In the genomic region with DNA sequence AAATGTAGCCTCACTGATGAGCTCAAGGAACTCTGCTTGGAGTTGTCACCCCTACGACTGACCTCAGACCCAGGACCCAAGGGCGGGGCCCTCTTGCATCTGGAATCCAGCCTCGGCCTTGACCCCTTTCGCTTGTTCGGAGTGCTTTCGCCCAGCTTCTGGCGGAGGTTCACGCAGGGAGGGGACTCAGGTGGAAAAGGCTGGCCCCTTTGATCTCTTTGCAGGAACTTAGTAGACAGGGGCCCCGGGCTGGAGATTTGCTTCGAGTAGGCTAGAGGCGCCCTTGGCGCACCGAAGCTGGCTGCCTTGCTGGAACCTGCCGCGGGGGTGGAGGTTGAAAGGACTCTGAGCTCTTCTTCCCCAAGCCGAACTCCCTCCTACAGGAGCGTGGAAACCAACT, we compare ENCODE assay signal across 12 cellular contexts.
DNase-seq lines count a peak whose midpoint lies in the region; ATAC-seq and TF ChIP-seq lines count a peak whose summit lies in the region.
"Had no signal": no experiment of that assay in that cellular context is flagged by ENCODE, and none has a peak within 500 bp of the region (broad histone marks: within the 10 kb centered on the region; RNA-seq: fewer than 3 reads in every experiment).

No MANE protein-coding gene starts in this region.

- H3K4me2 ChIP-seq in SK-N-SH, result no peak overlapping the region

- ATAC-seq in SK-N-SH treated with all-trans-retinoic acid at 6 μM for 48 hours (no peak), WTC11 (peak; percentile 34), psoas muscle (no peak)

- peak overlapping the region; percentile 77 for H3K4me3 Mint-ChIP-seq in WTC11

- H3K36me3 Mint-ChIP-seq in WTC11, result no peaks in the 10 kb centered on the region

- no peak overlapping the region for H2AFZ ChIP-seq in SK-N-SH (ENCODE audit: low read depth)

- H3F3A ChIP-seq in SK-N-SH (replicated peaks; ENCODE audit: insufficient read depth), result no peaks in the 10 kb centered on the region

- H3K4me3 ChIP-seq in SK-N-SH (ENCODE audit: low read depth in 2 of 2, low read length in 1 of 2) (no peak overlapping the region), iPS-15b (ENCODE audit: low read depth, low read length) (peak overlapping the region; percentile 64), psoas muscle (peak overlapping the region; percentile 59)
- H3K4me3 ChIP-seq: mucosa of descending colon had no signal

- no peak overlapping the region for H3K27ac Mint-ChIP-seq in WTC11

- TF ChIP-seq EP300 in SK-N-SH (IDR thresholded peaks at IDR 0.05; ENCODE audit: borderline replicate concordance in 1 of 2, low read depth in 1 of 2, low read length in 1 of 2), result no peak

- H3K27me3 ChIP-seq in SK-N-SH (ENCODE audit: insufficient read depth) (peaks cover 34% of the 10 kb centered on the region), iPS-15b (ENCODE audit: control insufficient read depth, insufficient read depth, low read length) (peaks cover 97% of the 10 kb centered on the region), psoas muscle (ENCODE audit: insufficient read depth in 3 of 3, low read length in 2 of 3) (peaks cover 3 to 38% (median 14%) of the 10 kb centered on the region in 3 donors)

- H4K20me1 ChIP-seq in SK-N-SH (ENCODE audit: insufficient read depth), result no peaks in the 10 kb centered on the region

- no peaks in the 10 kb centered on the region for H3K9me2 ChIP-seq in SK-N-SH

- H3K9me3 Mint-ChIP-seq in WTC11, result no peaks in the 10 kb centered on the region

- H3K27me3 Mint-ChIP-seq in WTC11 (ENCODE audit: low read depth), result peaks cover 93% of the 10 kb centered on the region

- TF ChIP-seq CTCF in SK-N-SH (IDR thresholded peaks at IDR 0.05) (no peak), WTC11 (IDR thresholded peaks at IDR 0.05) (no peak), psoas muscle (IDR thresholded peaks at IDR 0.05) (no peak)

- peaks cover 19% of the 10 kb centered on the region for H3K4me1 Mint-ChIP-seq in WTC11

- intact Hi-C loops in psoas muscle (cut with DNase I), result no loop called here

- CTCF ChIA-PET in SK-N-SH (lab: Yijun Ruan, JAX) (interaction anchor here (0.8 to 2.3 kb wide), 2 partner anchors 379 to 536 kb away, joined by 5 to 6 read pairs; no protein-coding TSS in a partner anchor), WTC11 (lab: Charles Lee) (interaction anchor here (0.6 to 1.6 kb wide), 17 partner anchors 20 to 826 kb away, joined by 3 to 7 read pairs (median 3); no protein-coding TSS in a partner anchor)

- H3K9me3 ChIP-seq in SK-N-SH (no peaks in the 10 kb centered on the region), iPS-15b (ENCODE audit: control insufficient read depth, insufficient read depth, low read length) (no peaks in the 10 kb centered on the region), psoas muscle (no peaks in the 10 kb centered on the region)
- H3K9me3 ChIP-seq: mucosa of descending colon, tibial artery had no signal

- POLR2A ChIA-PET in SK-N-SH (lab: Yijun Ruan, JAX), result no interaction called here
- POLR2A ChIA-PET in WTC11 (lab: Charles Lee), result interaction anchor here (0.6 kb wide), 1 partner anchor 139 kb away, joined by 5 read pairs; no protein-coding TSS in a partner anchor

- H3K9ac ChIP-seq in SK-N-SH, result no peak overlapping the region
- no peak overlapping the region for H3K9ac ChIP-seq in iPS-15b (ENCODE audit: low read depth, low read length)

- H3K36me3 ChIP-seq in SK-N-SH (replicated peaks in 1 of 2; ENCODE audit: control insufficient read depth in 1 of 2, insufficient read depth in 2 of 2, low read length in 1 of 2) (no peaks in the 10 kb centered on the region), iPS-15b (ENCODE audit: control insufficient read depth, insufficient read depth, low read length) (no peaks in the 10 kb centered on the region), psoas muscle (ENCODE audit: insufficient read depth in 1 of 2, low read depth in 1 of 2) (no peaks in the 10 kb centered on the region)
- H3K36me3 ChIP-seq: tibial artery had no signal

- 0% methylated on average over 5 of the region's 17 CpGs for WGBS in SK-N-SH (ENCODE audit: low lambda C conversion rate)
- WGBS in psoas muscle, 3 donors, result 1 to 2% (median 1%) methylated on average over 17 of the region's 17 CpGs

- no peak overlapping the region for H3K27ac ChIP-seq in SK-N-SH (ENCODE audit: low read depth in 2 of 2, low read length in 1 of 2)
- no peak overlapping the region for H3K27ac ChIP-seq in psoas muscle
- H3K27ac ChIP-seq: tibial artery had no signal

- peak; percentile 10 for DNase-seq in SK-N-SH
- peak; percentile 34 for DNase-seq in WTC11 (ENCODE audit: low spot score)
- DNase-seq in psoas muscle, result no peak
- no peak for DNase-seq in NCI-H1436 (lab: John Stamatoyannopoulos, UW)
- no peak for DNase-seq in kidney tubule cell (ENCODE audit: low spot score)
- no peak for DNase-seq in medulla oblongata (ENCODE audit: extremely low spot score)
- DNase-seq: hippocampal formation, mucosa of descending colon, NCI-H2107, tibial artery had no signal

- no peak for TF ChIP-seq RAD21 in SK-N-SH (IDR thresholded peaks at IDR 0.05; ENCODE audit: low read length)

- H3K4me1 ChIP-seq in SK-N-SH (ENCODE audit: control insufficient read depth in 1 of 2, insufficient read depth in 2 of 2, low read depth in 1 of 2, low read length in 1 of 2) (no peaks in the 10 kb centered on the region), iPS-15b (ENCODE audit: control insufficient read depth, insufficient read depth, low read length) (no peaks in the 10 kb centered on the region), psoas muscle (peaks cover 6% of the 10 kb centered on the region)

- H3K79me2 ChIP-seq in SK-N-SH (ENCODE audit: insufficient read depth), result no peaks in the 10 kb centered on the region

TF ChIP-seq in SK-N-SH, 30 proteins besides CTCF, POLR2A, EP300 and RAD21 (continues in another document):
- no peak for TF ChIP-seq RXRA (IDR thresholded peaks at IDR 0.05; ENCODE audit: borderline replicate concordance, low read depth)
- TF ChIP-seq ELF1 (IDR thresholded peaks at IDR 0.05), result no peak
- no peak for TF ChIP-seq POLR2AphosphoS5 (IDR thresholded peaks at IDR 0.05; ENCODE audit: low read depth, low read length)
- no peak for TF ChIP-seq SIN3A (IDR thresholded peaks at IDR 0.05; ENCODE audit: borderline replicate concordance, low read depth, low read length)
- no peak for TF ChIP-seq TCF12 (IDR thresholded peaks at IDR 0.05)
- no peak for TF ChIP-seq GABPA (IDR thresholded peaks at IDR 0.05; ENCODE audit: low read depth)
- TF ChIP-seq, protein P1, sequence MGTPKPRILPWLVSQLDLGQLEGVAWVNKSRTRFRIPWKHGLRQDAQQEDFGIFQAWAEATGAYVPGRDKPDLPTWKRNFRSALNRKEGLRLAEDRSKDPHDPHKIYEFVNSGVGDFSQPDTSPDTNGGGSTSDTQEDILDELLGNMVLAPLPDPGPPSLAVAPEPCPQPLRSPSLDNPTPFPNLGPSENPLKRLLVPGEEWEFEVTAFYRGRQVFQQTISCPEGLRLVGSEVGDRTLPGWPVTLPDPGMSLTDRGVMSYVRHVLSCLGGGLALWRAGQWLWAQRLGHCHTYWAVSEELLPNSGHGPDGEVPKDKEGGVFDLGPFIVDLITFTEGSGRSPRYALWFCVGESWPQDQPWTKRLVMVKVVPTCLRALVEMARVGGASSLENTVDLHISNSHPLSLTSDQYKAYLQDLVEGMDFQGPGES (IDR thresholded peaks at IDR 0.05; ENCODE audit: low read depth, low read length), result no peak

TF ChIP-seq in SK-N-SH treated with all-trans-retinoic acid at 6 μM for 48 hours, 23 proteins besides CTCF, POLR2A, EP300 and RAD21 (continues in another document):
- TF ChIP-seq ZNF70 (CRISPR knock-in tag; IDR thresholded peaks at IDR 0.05) (no peak), ZFP3 (CRISPR knock-in tag; IDR thresholded peaks at IDR 0.05) (no peak), ZFP30 (CRISPR knock-in tag; IDR thresholded peaks at IDR 0.05) (no peak), ESRRG (CRISPR knock-in tag; IDR thresholded peaks at IDR 0.05) (no peak)
- TF ChIP-seq, protein P2, sequence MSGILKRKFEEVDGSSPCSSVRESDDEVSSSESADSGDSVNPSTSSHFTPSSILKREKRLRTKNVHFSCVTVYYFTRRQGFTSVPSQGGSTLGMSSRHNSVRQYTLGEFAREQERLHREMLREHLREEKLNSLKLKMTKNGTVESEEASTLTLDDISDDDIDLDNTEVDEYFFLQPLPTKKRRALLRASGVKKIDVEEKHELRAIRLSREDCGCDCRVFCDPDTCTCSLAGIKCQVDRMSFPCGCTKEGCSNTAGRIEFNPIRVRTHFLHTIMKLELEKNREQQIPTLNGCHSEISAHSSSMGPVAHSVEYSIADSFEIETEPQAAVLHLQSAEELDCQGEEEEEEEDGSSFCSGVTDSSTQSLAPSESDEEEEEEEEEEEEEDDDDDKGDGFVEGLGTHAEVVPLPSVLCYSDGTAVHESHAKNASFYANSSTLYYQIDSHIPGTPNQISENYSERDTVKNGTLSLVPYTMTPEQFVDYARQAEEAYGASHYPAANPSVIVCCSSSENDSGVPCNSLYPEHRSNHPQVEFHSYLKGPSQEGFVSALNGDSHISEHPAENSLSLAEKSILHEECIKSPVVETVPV (CRISPR knock-in tag; IDR thresholded peaks at IDR 0.05), result no peak

TF ChIP-seq in WTC11, 78 proteins besides CTCF, POLR2A, EP300 and RAD21 (continues in another document):
- TF ChIP-seq, protein P3, sequence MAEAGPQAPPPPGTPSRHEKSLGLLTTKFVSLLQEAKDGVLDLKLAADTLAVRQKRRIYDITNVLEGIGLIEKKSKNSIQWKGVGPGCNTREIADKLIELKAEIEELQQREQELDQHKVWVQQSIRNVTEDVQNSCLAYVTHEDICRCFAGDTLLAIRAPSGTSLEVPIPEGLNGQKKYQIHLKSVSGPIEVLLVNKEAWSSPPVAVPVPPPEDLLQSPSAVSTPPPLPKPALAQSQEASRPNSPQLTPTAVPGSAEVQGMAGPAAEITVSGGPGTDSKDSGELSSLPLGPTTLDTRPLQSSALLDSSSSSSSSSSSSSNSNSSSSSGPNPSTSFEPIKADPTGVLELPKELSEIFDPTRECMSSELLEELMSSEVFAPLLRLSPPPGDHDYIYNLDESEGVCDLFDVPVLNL (CRISPR knock-in tag; IDR thresholded peaks at IDR 0.05; ENCODE audit: borderline replicate concordance, low read depth), result no peak
- TF ChIP-seq, protein P4, sequence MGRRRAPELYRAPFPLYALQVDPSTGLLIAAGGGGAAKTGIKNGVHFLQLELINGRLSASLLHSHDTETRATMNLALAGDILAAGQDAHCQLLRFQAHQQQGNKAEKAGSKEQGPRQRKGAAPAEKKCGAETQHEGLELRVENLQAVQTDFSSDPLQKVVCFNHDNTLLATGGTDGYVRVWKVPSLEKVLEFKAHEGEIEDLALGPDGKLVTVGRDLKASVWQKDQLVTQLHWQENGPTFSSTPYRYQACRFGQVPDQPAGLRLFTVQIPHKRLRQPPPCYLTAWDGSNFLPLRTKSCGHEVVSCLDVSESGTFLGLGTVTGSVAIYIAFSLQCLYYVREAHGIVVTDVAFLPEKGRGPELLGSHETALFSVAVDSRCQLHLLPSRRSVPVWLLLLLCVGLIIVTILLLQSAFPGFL (CRISPR knock-in tag; IDR thresholded peaks at IDR 0.05; ENCODE audit: borderline replicate concordance), result no peak

Comparison
In these comparisons a context has a peak if more than half of its experiments do, and no peak if none do; other contexts are left out.
1. DNase-seq: peak in SK-N-SH (single experiment) and WTC11 (single experiment); none in psoas muscle (0 of 2), NCI-H1436 (single experiment), kidney tubule cell (single experiment) and medulla oblongata (single experiment).
2. H3K4me3 ChIP-seq: peak in iPS-15b (single experiment) and psoas muscle (single experiment); none in SK-N-SH (0 of 2).